ENCODE assay signal across 28 cellular contexts in the genomic region with DNA sequence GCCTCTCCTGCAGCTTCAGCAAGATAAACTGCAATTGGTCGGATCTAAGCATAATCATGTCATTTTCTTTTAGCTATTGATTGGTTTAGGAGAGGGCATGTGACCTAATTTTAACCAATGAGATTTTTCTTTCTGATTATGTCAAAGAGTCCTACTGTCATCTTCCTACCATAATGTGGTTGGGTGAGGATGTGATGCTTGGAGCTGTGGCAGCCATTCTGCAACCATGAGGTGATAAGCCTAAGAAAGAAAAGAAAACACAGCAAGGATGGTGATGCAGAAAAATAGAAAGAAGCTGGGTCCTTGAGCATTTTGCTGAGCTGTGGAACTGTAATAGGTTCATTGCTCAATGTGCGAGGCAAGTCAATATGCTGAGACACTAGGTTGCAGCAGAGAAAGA.
"Had no signal": no experiment of that assay in that cellular context is flagged by ENCODE, and none has a peak within 500 bp of the region (broad histone marks: within the 10 kb centered on the region; RNA-seq: fewer than 3 reads in every experiment).

No MANE protein-coding gene starts in this region.

- H2AFZ ChIP-seq: hepatocyte had no signal

- FAIRE-seq: endometrium, endothelial cell of umbilical vein, frontal cortex had no signal

- H3K4me1 ChIP-seq: colonic mucosa, esophagus muscularis mucosa, esophagus squamous epithelium, foreskin keratinocyte, gastrocnemius medialis, gastroesophageal sphincter, heart right ventricle had no signal

- H3K27me3 ChIP-seq: colonic mucosa had no signal

- H3K4me2 ChIP-seq: hepatocyte had no signal

- ATAC-seq: effector memory CD8-positive, alpha-beta T cell; esophagus mucosa; foreskin keratinocyte; gastrocnemius medialis; gastroesophageal sphincter; heart right ventricle had no signal

- H3K27ac ChIP-seq: colonic mucosa, coronary artery, dorsolateral prefrontal cortex, epithelial cell of prostate, esophagus muscularis mucosa, esophagus squamous epithelium, foreskin keratinocyte, gastrocnemius medialis, gastroesophageal sphincter, heart right ventricle, hepatocyte had no signal

- H3K4me3 ChIP-seq: colonic mucosa, coronary artery, dorsolateral prefrontal cortex, esophagus muscularis mucosa, esophagus squamous epithelium, gastrocnemius medialis, gastroesophageal sphincter, heart right ventricle, hepatocyte had no signal

- DNase-seq: colonic mucosa; cortex of kidney; dermis blood vessel endothelial cell; dorsolateral prefrontal cortex; effector CD4-positive, alpha-beta T cell; effector CD8-positive, alpha-beta T cell; effector memory CD4-positive, alpha-beta T cell; effector memory CD8-positive, alpha-beta T cell; endodermal cell; erythroblast; esophagus squamous epithelium; foreskin fibroblast; foreskin keratinocyte; foreskin melanocyte; gastrocnemius medialis; glutamatergic neuron; head of caudate nucleus; heart right ventricle; hippocampal formation had no signal

- H3K79me2 ChIP-seq: hepatocyte had no signal

- H3K36me3 ChIP-seq: colonic mucosa, esophagus muscularis mucosa, esophagus squamous epithelium, gastrocnemius medialis, gastroesophageal sphincter, heart right ventricle had no signal

- H3K9me3 ChIP-seq: colonic mucosa, gastrocnemius medialis had no signal
